Comparison of ENCODE assay signal across 13 cellular contexts in genomic region chr5:158422653-158423505, GRCh38.
"Had no signal": no experiment of that assay in that cellular context is flagged by ENCODE, and none has a peak within 500 bp of the region (broad histone marks: within the 10 kb centered on the region; RNA-seq: fewer than 3 reads in every experiment).

No MANE protein-coding gene starts in this region.

- ATAC-seq: activated naive CD8-positive, alpha-beta T cell treated with anti-CD3 and anti-CD28 coated beads, Interleukin-2, amount 50 U/mL, for 24 hours; left colon; stimulated activated memory B cell treated with anti-CD40 and anti-IgM and Interleukin-4, amounts not matched to agents 10 μg/mL and 1 μg/mL and 100 μg/mL, for 72 hours; upper lobe of right lung had no signal

- H3K4me3 ChIP-seq: coronary artery, spleen, upper lobe of right lung had no signal

- H3K36me3 ChIP-seq: spleen, upper lobe of right lung had no signal

- H3K27ac ChIP-seq: coronary artery, parathyroid adenoma, spleen, upper lobe of right lung had no signal

- H3K27me3 ChIP-seq: spleen, upper lobe of right lung had no signal

- DNase-seq: activated CD4-positive, alpha-beta T cell treated with anti-CD3 and anti-CD28 coated beads for 48 hours; activated naive CD4-positive, alpha-beta T cell treated with Interleukin-2 at 50 U/mL for 16 hours; activated naive CD8-positive, alpha-beta T cell treated with anti-CD3 and anti-CD28 coated beads, Interleukin-2, amount 50 U/mL, for 24 hours; central memory CD4-positive, alpha-beta T cell; effector CD8-positive, alpha-beta T cell; left colon; SK-N-SH; spleen; stimulated activated CD4-positive, alpha-beta T cell treated with anti-CD3 and anti-CD28 coated beads, Interleukin-1b, Interleukin-23, amount 100 ng/mL, for 48 hours; upper lobe of right lung had no signal

- H3K9me3 ChIP-seq: SK-N-SH, spleen, upper lobe of right lung had no signal

- H3K4me1 ChIP-seq: parathyroid adenoma, upper lobe of right lung had no signal
